ENCODE assay signal across 22 cellular contexts in the genomic region with DNA sequence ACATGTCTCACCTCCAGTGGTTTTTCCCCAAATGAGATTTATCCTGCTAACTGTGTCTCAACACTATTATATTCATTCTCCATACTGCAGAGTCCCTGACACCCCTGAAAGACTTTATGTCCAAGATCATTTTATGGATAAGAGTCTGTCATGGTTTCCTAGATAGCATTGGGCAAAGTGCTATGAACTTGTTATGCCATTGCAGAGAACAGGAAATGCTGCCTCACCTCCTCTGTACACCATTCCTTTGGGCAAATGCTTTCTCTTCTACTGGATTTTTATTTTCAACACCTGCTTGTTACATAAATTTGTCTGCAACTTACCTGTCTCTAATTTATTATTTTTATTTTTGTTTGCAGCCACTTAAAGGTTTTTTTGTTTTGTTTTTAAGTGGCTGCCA.
"Had no signal": no experiment of that assay in that cellular context is flagged by ENCODE, and none has a peak within 500 bp of the region (broad histone marks: within the 10 kb centered on the region; RNA-seq: fewer than 3 reads in every experiment).

No MANE protein-coding gene starts in this region.

- H3K4me3 ChIP-seq: colonic mucosa, esophagus squamous epithelium, gastrocnemius medialis, heart right ventricle, left lung, lower lobe of right lung had no signal

- H3K9me3 ChIP-seq: colonic mucosa, esophagus squamous epithelium, gastrocnemius medialis, heart right ventricle, left lung, lower lobe of right lung had no signal

- H3K36me3 ChIP-seq: colonic mucosa, esophagus squamous epithelium, gastrocnemius medialis, heart right ventricle, left lung, lower lobe of right lung had no signal

- DNase-seq: cerebellar nuclear complex; colonic mucosa; cortex of kidney; effector CD8-positive, alpha-beta T cell; effector memory CD8-positive, alpha-beta T cell; endodermal cell; erythroblast; esophagus squamous epithelium; foreskin fibroblast; foreskin melanocyte; gastrocnemius medialis; glutamatergic neuron; head of caudate nucleus; heart right ventricle; hippocampal formation; left lung; left ventricle myocardium superior; lower lobe of right lung; mesendoderm; midbrain had no signal

- H3K4me1 ChIP-seq: colonic mucosa, esophagus squamous epithelium, gastrocnemius medialis, heart right ventricle, left lung, lower lobe of right lung had no signal

- H3K27ac ChIP-seq: colonic mucosa, epithelial cell of prostate, esophagus squamous epithelium, gastrocnemius medialis, heart right ventricle, left lung, lower lobe of right lung had no signal

- ATAC-seq: effector memory CD8-positive, alpha-beta T cell; esophagus mucosa; gastrocnemius medialis; heart right ventricle; left ventricle myocardium superior; lower lobe of right lung had no signal

- H3K27me3 ChIP-seq: colonic mucosa, esophagus squamous epithelium, gastrocnemius medialis, heart right ventricle, left lung had no signal
